Comparison of ENCODE assay signal across 8 cellular contexts in the genomic region with DNA sequence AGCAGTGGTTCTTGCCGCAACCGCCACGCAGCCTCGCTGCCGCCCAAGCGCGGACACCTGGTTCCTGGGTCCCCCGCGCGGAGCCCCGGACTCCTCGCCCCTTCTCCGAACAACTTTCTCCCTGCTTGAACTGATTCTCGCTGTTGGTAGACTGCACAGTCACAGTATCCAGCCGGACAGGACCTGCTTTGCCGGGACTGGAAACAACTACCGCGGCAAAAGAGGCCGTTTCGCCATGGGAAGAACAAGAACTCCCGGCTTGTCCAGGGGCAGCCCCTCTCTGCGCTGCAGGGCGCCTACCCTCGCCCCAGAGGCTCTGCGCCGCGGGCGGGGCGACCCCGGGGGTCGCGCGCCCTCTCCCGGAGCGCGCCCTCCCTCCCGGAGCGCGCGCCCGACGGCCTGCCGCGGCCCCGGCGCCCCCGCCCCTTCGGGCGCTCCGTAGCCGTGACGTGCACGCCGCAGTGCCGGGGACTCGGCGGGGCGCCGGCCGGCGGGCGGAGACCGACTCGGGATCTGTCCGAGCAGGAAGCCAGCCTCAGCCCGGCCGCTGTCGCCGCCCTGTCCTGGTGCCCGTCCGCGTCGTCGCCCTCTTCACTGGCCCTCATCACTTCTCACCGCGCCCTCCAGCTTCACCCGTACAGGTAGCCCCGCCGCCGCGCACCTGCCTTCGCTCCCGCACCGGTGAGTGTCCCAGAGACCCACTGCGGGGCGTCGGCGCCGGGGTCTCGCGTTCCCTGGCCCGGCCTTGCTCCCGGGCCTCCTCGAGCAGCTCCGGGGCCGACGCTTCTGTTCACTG. TPM values are rescaled to one million over a fixed set of nuclear protein-coding genes. Genes with fewer than 3 reads are reported as not detected.
DNase-seq lines count a peak whose midpoint lies in the region; ATAC-seq, FAIRE-seq and TF ChIP-seq lines count a peak whose summit lies in the region.

A gene (plus strand): TSS at position 497 of the 796 bp plus-strand sequence. CDS start 68,309 bp downstream, outside the sequence.

- H3K4me1 Mint-ChIP-seq in CD14-positive monocyte: peaks cover 23% of the 10 kb centered on the region

- H3K9me3 ChIP-seq in OCI-LY3 (ENCODE audit: insufficient read depth, low read length) (no peaks in the 10 kb centered on the region), neural cell (ENCODE audit: low read length) (no peaks in the 10 kb centered on the region), tibial artery (no peaks in the 10 kb centered on the region)

- H3K4me1 ChIP-seq in OCI-LY3 (ENCODE audit: low read length) (peaks cover 21% of the 10 kb centered on the region), tibial artery (peaks cover 0 to 29% (median 13%) of the 10 kb centered on the region in 4 donors)

- H3K27ac ChIP-seq in OCI-LY3 (ENCODE audit: low read length) (peak within 1 kb of the TSS; percentile 23), neural cell (ENCODE audit: low read length) (peak within 1 kb of the TSS; percentile 76), tibial artery (peak within 1 kb of the TSS; percentile 76 to 94)

- H3K27me3 ChIP-seq in OCI-LY3 (ENCODE audit: low read depth, low read length) (peaks cover 31% of the 10 kb centered on the region), neural cell (ENCODE audit: insufficient read depth, low read depth, low read length) (no peaks in the 10 kb centered on the region), tibial artery (no peaks in the 10 kb centered on the region)

- H2AFZ ChIP-seq in OCI-LY3 (ENCODE audit: low read depth, low read length) (peak within 1 kb of the TSS; percentile 97), neural cell (ENCODE audit: low read depth, low read length) (peak within 1 kb of the TSS; percentile 91)

- no peaks in the 10 kb centered on the region for H3K9me2 ChIP-seq in neural cell (ENCODE audit: insufficient read depth, low read length)

- peaks cover 0 to 5% of the 10 kb centered on the region in 2 donors for H3K36me3 Mint-ChIP-seq in CD14-positive monocyte

- peak; percentile 47 for TF ChIP-seq EP300 in neural cell (conservative IDR thresholded peaks at IDR 0.05; ENCODE audit: poor library complexity, severe bottlenecking)

- peak; percentile 69 for ATAC-seq in HG03342 (IDR thresholded peaks at IDR 0.05; ENCODE audit: unreplicated experiment)

- H3K27ac Mint-ChIP-seq in CD14-positive monocyte: peak within 1 kb of the TSS in 5 of 7 donors; percentile 1 to 75 (median 65)

- H3K4me3 ChIP-seq in OCI-LY3 (ENCODE audit: low read length) (peak within 1 kb of the TSS; percentile 81), neural cell (ENCODE audit: low read length) (peak within 1 kb of the TSS; percentile 99), tibial artery (peak within 1 kb of the TSS; percentile 97 to 98)

- H3K9ac ChIP-seq in OCI-LY3 (ENCODE audit: low read length) (peak within 1 kb of the TSS; percentile 77), neural cell (ENCODE audit: low read length) (peak within 1 kb of the TSS; percentile 92)

- no peaks in the 10 kb centered on the region for H3K36me3 ChIP-seq in OCI-LY3 (replicated peaks; ENCODE audit: low read depth, low read length)
- no peaks in the 10 kb centered on the region for H3K36me3 ChIP-seq in neural cell (ENCODE audit: insufficient read depth, low read length)
- no peaks in the 10 kb centered on the region for H3K36me3 ChIP-seq in tibial artery

- H3K79me2 ChIP-seq in OCI-LY3 (ENCODE audit: low read length) (no peaks in the 10 kb centered on the region), neural cell (replicated peaks; ENCODE audit: insufficient read depth, low read length) (peaks cover 35% of the 10 kb centered on the region)

- peaks cover 83 to 93% (median 90%) of the 10 kb centered on the region in 3 donors for H3K27me3 Mint-ChIP-seq in CD14-positive monocyte (ENCODE audit: low read depth in 3 of 3)

- H4K20me1 ChIP-seq in OCI-LY3 (ENCODE audit: insufficient read depth, low read length): no peaks in the 10 kb centered on the region
- H4K20me1 ChIP-seq in neural cell (ENCODE audit: insufficient read depth): no peaks in the 10 kb centered on the region

- intact Hi-C loops in CD14-positive monocyte (cut with micrococcal nuclease): no loop called here
- intact Hi-C loops in tibial artery (cut with DNase I; ENCODE audit: low total_unique reads): no loop called here

- DNase-seq in CD14-positive monocyte (ENCODE audit: low spot score): peak; percentile 44
- peak; percentile 44 for DNase-seq in GM19238 (ENCODE audit: insufficient read length, low spot score)
- peak; percentile 9 for DNase-seq in activated gamma-delta T cell treated with Interleukin-2 at 50 U/mL for 16 hours
- DNase-seq in frontal cortex (ENCODE audit: low spot score in 2 of 2): peak; percentile 84 to 86
- peak; percentile 60 to 82 for DNase-seq in tibial artery

- H3F3A ChIP-seq in neural cell (ENCODE audit: insufficient read depth, low read length, poor library complexity, severe bottlenecking): no peaks in the 10 kb centered on the region

- no peak for FAIRE-seq in frontal cortex (lab: Jason Lieb, UNC)

- H3K9me3 Mint-ChIP-seq in CD14-positive monocyte: peaks cover 0 to 23% (median 9%) of the 10 kb centered on the region in 7 donors

- H3K4me2 ChIP-seq in OCI-LY3 (ENCODE audit: low read length) (peak within 1 kb of the TSS; percentile 95), neural cell (ENCODE audit: low read length) (peak within 1 kb of the TSS; percentile 89)

- peak within 1 kb of the TSS; percentile 87 to 96 for H3K4me3 Mint-ChIP-seq in CD14-positive monocyte

- TF ChIP-seq RAD21 in neural cell (conservative IDR thresholded peaks at IDR 0.05): peak; percentile 10

- TF ChIP-seq CTCF in CD14-positive monocyte (IDR thresholded peaks at IDR 0.05): no peak
- TF ChIP-seq CTCF in OCI-LY3 (IDR thresholded peaks at IDR 0.05; ENCODE audit: low read depth, low read length): no peak
- peak; percentile 23 for TF ChIP-seq CTCF in neural cell (IDR thresholded peaks at IDR 0.05; ENCODE audit: poor library complexity, severe bottlenecking)
- TF ChIP-seq CTCF in tibial artery (IDR thresholded peaks at IDR 0.05): no peak

TF ChIP-seq in neural cell, 6 proteins besides CTCF, POLR2A, EP300 and RAD21:
- TF ChIP-seq, protein P1, sequence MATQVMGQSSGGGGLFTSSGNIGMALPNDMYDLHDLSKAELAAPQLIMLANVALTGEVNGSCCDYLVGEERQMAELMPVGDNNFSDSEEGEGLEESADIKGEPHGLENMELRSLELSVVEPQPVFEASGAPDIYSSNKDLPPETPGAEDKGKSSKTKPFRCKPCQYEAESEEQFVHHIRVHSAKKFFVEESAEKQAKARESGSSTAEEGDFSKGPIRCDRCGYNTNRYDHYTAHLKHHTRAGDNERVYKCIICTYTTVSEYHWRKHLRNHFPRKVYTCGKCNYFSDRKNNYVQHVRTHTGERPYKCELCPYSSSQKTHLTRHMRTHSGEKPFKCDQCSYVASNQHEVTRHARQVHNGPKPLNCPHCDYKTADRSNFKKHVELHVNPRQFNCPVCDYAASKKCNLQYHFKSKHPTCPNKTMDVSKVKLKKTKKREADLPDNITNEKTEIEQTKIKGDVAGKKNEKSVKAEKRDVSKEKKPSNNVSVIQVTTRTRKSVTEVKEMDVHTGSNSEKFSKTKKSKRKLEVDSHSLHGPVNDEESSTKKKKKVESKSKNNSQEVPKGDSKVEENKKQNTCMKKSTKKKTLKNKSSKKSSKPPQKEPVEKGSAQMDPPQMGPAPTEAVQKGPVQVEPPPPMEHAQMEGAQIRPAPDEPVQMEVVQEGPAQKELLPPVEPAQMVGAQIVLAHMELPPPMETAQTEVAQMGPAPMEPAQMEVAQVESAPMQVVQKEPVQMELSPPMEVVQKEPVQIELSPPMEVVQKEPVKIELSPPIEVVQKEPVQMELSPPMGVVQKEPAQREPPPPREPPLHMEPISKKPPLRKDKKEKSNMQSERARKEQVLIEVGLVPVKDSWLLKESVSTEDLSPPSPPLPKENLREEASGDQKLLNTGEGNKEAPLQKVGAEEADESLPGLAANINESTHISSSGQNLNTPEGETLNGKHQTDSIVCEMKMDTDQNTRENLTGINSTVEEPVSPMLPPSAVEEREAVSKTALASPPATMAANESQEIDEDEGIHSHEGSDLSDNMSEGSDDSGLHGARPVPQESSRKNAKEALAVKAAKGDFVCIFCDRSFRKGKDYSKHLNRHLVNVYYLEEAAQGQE (IDR thresholded peaks at IDR 0.05; ENCODE audit: borderline replicate concordance): peak; percentile 55
- no peak for TF ChIP-seq SMC3 (conservative IDR thresholded peaks at IDR 0.05; ENCODE audit: poor library complexity)
- TF ChIP-seq POLR2AphosphoS5 (IDR thresholded peaks at IDR 0.05): peak; percentile 89
- TF ChIP-seq TAF1 (IDR thresholded peaks at IDR 0.05; ENCODE audit: low read depth): no peak
- TF ChIP-seq MXI1 (conservative IDR thresholded peaks at IDR 0.05; ENCODE audit: poor library complexity, severe bottlenecking): peak; percentile 65
- TF ChIP-seq EZH2 (IDR thresholded peaks at IDR 0.05; ENCODE audit: borderline replicate concordance, insufficient read depth, low read length, poor library complexity, severe bottlenecking): no peak

RNA-seq across cellular contexts. Expression of the gene that starts here (rescaled TPM):
- not detected for polyA plus RNA-seq in CD14-positive monocyte
- 14.7 TPM for total RNA-seq in frontal cortex
- 46.9 and 49.1 TPM in 2 replicates for polyA plus RNA-seq in neural cell
- polyA minus RNA-seq in neural cell: 48.7 and 69.7 TPM in 2 replicates

Comparison
In these comparisons a context has a peak if more than half of its experiments do, and no peak if none do; other contexts are left out.
1. Peak in every context shown above with its lines: DNase-seq, ATAC-seq, H3K4me3 ChIP-seq and H3K27ac ChIP-seq.
2. RNA of the gene that starts here (polyA plus RNA-seq): 46.9 to 49.1 TPM in neural cell; not detected in CD14-positive monocyte; every median in the first group is over 10 times any median in the second.
3. Peak in DNase-seq in CD14-positive monocyte; RNA of the gene not detected or under 1 TPM.
4. DNase-seq: peak in every context shown above with its lines; median percentile 85 in frontal cortex; 71 in tibial artery; 44 in CD14-positive monocyte; 44 in GM19238; 9 in activated gamma-delta T cell treated with Interleukin-2 at 50 U/mL for 16 hours.
5. H3K27ac ChIP-seq: peak in every context shown above with its lines; median percentile 85 in tibial artery; 76 in neural cell; 23 in OCI-LY3.